ENCODE assay signal across 1 cellular context in genomic region chr5:169945831-169946261, GRCh38.
TF ChIP-seq lines count a peak whose summit lies in the region.

No MANE protein-coding gene starts in this region.

TF ChIP-seq in GM23338, 12 proteins besides CTCF, POLR2A, EP300 and RAD21 (continued from another document):
- TF ChIP-seq ZNF462 (CRISPR knock-in tag; IDR thresholded peaks at IDR 0.05) = no peak
